In the genomic region with DNA sequence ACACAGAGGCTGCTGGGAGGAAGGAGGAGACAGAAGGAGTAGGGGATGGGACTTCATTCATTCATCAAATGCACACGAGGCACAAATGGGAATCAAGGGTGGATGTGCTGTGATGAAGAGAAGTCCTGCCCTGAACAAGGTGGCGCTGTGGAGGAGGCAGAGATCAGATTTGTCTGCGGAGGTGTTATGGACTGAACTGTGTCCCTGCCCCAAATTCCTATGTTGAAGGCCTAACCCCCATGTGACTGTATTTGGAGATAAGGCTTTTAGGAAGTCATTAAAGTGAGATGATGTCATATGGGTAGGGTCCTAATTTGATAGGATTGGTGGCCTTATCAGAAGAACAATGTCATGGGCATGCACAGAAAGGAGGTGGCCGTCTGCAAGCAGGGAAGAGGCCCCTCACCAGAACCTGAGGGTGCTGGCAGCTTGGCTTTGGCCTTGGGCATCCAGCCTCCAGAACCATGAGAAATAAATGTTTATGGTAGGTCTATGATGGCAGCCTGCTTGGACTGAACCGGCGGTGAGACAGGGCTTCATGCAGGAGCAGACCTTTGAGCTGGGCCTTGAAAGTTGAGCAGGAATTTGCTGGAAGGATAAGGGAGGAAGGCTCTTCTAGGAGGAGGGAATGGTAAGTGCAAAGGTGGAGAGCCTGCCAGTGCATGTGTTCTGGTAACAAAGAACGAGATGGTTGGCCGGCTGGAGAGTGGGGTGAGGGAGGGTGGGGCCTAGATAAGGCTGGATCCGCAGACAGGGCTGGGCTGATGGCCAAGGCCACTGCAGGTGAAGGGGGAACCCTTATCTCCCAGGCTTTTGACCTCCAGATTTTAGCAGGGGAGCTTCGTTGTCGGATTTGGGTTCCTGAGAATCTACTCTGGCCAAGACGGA, we compare ENCODE assay signal across 12 cellular contexts. TPM values are rescaled to one million over a fixed set of nuclear protein-coding genes. Genes with fewer than 3 reads are reported as not detected.
DNase-seq lines count a peak whose midpoint lies in the region; ATAC-seq and TF ChIP-seq lines count a peak whose summit lies in the region.
"Had no signal": no experiment of that assay in that cellular context is flagged by ENCODE, and none has a peak within 500 bp of the region (broad histone marks: within the 10 kb centered on the region; RNA-seq: fewer than 3 reads in every experiment).

No MANE protein-coding gene starts in this region.

- H3K27ac ChIP-seq in prostate gland (peak overlapping the region; percentile 95 to 97), tibial nerve (peak overlapping the region in 1 of 4 donors; percentile 19)

- no peaks in the 10 kb centered on the region for H3K9me3 ChIP-seq in prostate gland
- no peaks in the 10 kb centered on the region for H3K9me3 ChIP-seq in tibial nerve
- H3K9me3 ChIP-seq: ovary had no signal

- WGBS in prostate gland = 89% methylated on average over 12 of the region's 12 CpGs
- 90 to 91% methylated on average over 12 of the region's 12 CpGs for WGBS in tibial nerve, 2 donors

- no peak for ATAC-seq in GM18870 (IDR thresholded peaks at IDR 0.05; ENCODE audit: unreplicated experiment)

- no peak for TF ChIP-seq EP300 in tibial nerve (IDR thresholded peaks at IDR 0.05)

- H3K27me3 ChIP-seq in prostate gland (replicated peaks; ENCODE audit: insufficient read depth) (no peaks in the 10 kb centered on the region), tibial nerve (peaks cover 0 to 17% of the 10 kb centered on the region in 2 donors)
- H3K27me3 ChIP-seq: ovary had no signal

- H3K4me3 ChIP-seq in epithelial cell of proximal tubule (ENCODE audit: low read depth, low read length) = no peak overlapping the region
- H3K4me3 ChIP-seq in prostate gland = no peak overlapping the region
- H3K4me3 ChIP-seq in tibial nerve = no peak overlapping the region

- DNase-seq in ELF-1 (ENCODE audit: low read depth, low spot score) = peak; percentile 16
- peak; percentile 10 for DNase-seq in NOMO-1 treated with DMSO at 0.1 percent for 48 hours (lab: John Stamatoyannopoulos, UW; ENCODE audit: unreplicated experiment)
- DNase-seq in epithelial cell of proximal tubule (ENCODE audit: low read depth) = no peak
- DNase-seq in prostate gland (ENCODE audit: low spot score) = no peak
- no peak for DNase-seq in RKO (ENCODE audit: low spot score)
- no peak for DNase-seq in tibial nerve (ENCODE audit: low spot score in 2 of 2)
- DNase-seq in activated T-cell treated with anti-CD3 and anti-CD28 coated beads, Interleukin-2, amount 50 U/mL, for 1 hour = no peak
- DNase-seq: activated CD4-positive, alpha-beta T cell treated with anti-CD3 and anti-CD28 coated beads, Interleukin-2, amount 50 U/mL, for 48 hours; EL; ovary; SHP77 treated with DMSO at 0.1 percent for 48 hours had no signal

- H3K36me3 ChIP-seq in prostate gland (no peaks in the 10 kb centered on the region), tibial nerve (no peaks in the 10 kb centered on the region)
- H3K36me3 ChIP-seq: ovary had no signal

- TF ChIP-seq POLR2A in prostate gland (IDR thresholded peaks at IDR 0.05) (no peak), tibial nerve (IDR thresholded peaks at IDR 0.05) (no peak)

- peak; percentile 6 for TF ChIP-seq CTCF in epithelial cell of proximal tubule (conservative IDR thresholded peaks at IDR 0.05; ENCODE audit: low read depth, low read length)
- TF ChIP-seq CTCF in prostate gland (IDR thresholded peaks at IDR 0.05) = no peak
- no peak for TF ChIP-seq CTCF in tibial nerve (IDR thresholded peaks at IDR 0.05)

- peaks cover 13% of the 10 kb centered on the region for H3K4me1 ChIP-seq in prostate gland (replicated peaks)
- peaks cover 0 to 33% (median 8%) of the 10 kb centered on the region in 4 donors for H3K4me1 ChIP-seq in tibial nerve

- intact Hi-C loops in prostate gland (cut with DNase I) = loop anchor here (5.0 kb wide), 3 partner anchors 63 to 82 kb away; a partner anchor contains a TSS

RNA-seq across cellular contexts. Expression of a gene that starts 2.7 kb away (rescaled TPM):
- 2.5 and 2.9 TPM in 2 replicates for total RNA-seq in epithelial cell of proximal tubule
- 10 to 100 TPM; 25.2 to 58.7 TPM for total RNA-seq in prostate gland
- 100 to 1,000 TPM in 1 of 4 donors, 10 to 100 TPM in 3; 33.9 to 204 (median 65.4) TPM for total RNA-seq in tibial nerve

Comparison
In these comparisons a context has a peak if more than half of its experiments do, and no peak if none do; other contexts are left out.
1. DNase-seq: peak in ELF-1 (single experiment) and NOMO-1 treated with DMSO at 0.1 percent for 48 hours (single experiment); none in epithelial cell of proximal tubule (single experiment), prostate gland (single experiment), RKO (single experiment), tibial nerve (0 of 2) and activated T-cell treated with anti-CD3 and anti-CD28 coated beads, Interleukin-2, amount 50 U/mL, for 1 hour (single experiment).